ENCODE assay signal across 8 cellular contexts in genomic region chr16:30948087-30948955, GRCh38. TPM values are rescaled to one million over a fixed set of nuclear protein-coding genes. Genes with fewer than 3 reads are reported as not detected.
A peak's percentile ranks its signal among the peaks of the same experiment; 100 is the strongest.
DNase-seq lines count a peak whose midpoint lies in the region; ATAC-seq lines count a peak whose summit lies in the region.

No MANE protein-coding gene starts in this region.

- DNase-seq in SIG-M5 treated with dmso at 0.1 percent for 504 hours (lab: John Stamatoyannopoulos, UW; ENCODE audit: unreplicated experiment), result peak; percentile 56
- no peak for DNase-seq in SIG-M5 (lab: John Stamatoyannopoulos, UW)
- peak; percentile 96 for DNase-seq in RPMI7951 (ENCODE audit: low read depth)
- peak; percentile 96 for DNase-seq in dedifferentiated amniotic fluid mesenchymal stem cell (ENCODE audit: extremely low spot score)
- DNase-seq in kidney tubule cell (ENCODE audit: low spot score), result peak; percentile 94
- DNase-seq in smooth muscle cell of the brain vasculature (ENCODE audit: low read depth, low spot score), result peak; percentile 93
- no peak for DNase-seq in stimulated activated CD4-positive, alpha-beta T cell treated with anti-CD3 and anti-CD28 coated beads, Interleukin-1b, Interleukin-23, amount 100 ng/mL, for 48 hours

- peak; percentile 12 for ATAC-seq in HG03159 (IDR thresholded peaks at IDR 0.05; ENCODE audit: unreplicated experiment)

RNA-seq across cellular contexts. Expression of gene ORAI3, which starts 0.5 kb away (rescaled TPM):
- total RNA-seq in RPMI7951 (2014; rRNA removed; shearing (Covaris generic)), result 28.5 and 41.6 TPM in 2 replicates

RNA-seq across cellular contexts. Expression of gene SETD1A, which starts 9.2 kb away (rescaled TPM):
- total RNA-seq in RPMI7951 (2014; rRNA removed; shearing (Covaris generic)), result 1.1 and 1.2 TPM in 2 replicates

RNA-seq across cellular contexts. Expression of gene FBXL19, which starts 24.9 kb away (rescaled TPM):
- total RNA-seq in RPMI7951 (2014; rRNA removed; shearing (Covaris generic)), result 3.7 and 8.1 TPM in 2 replicates

RNA-seq across cellular contexts. Expression of gene HSD3B7, which starts 36.7 kb away (rescaled TPM):
- total RNA-seq in RPMI7951 (2014; rRNA removed; shearing (Covaris generic)), result 10.9 and 16.3 TPM in 2 replicates

RNA-seq across cellular contexts. Expression of gene CTF1, which starts 51.9 kb away (rescaled TPM):
- total RNA-seq in RPMI7951 (2014; rRNA removed; shearing (Covaris generic)), result 0.24 and 0.39 TPM in 2 replicates

Comparison
In these comparisons a context has a peak if more than half of its experiments do, and no peak if none do; other contexts are left out.
1. DNase-seq: peak in SIG-M5 treated with dmso at 0.1 percent for 504 hours (single experiment), RPMI7951 (single experiment), dedifferentiated amniotic fluid mesenchymal stem cell (single experiment), kidney tubule cell (single experiment) and smooth muscle cell of the brain vasculature (single experiment); none in SIG-M5 (single experiment) and stimulated activated CD4-positive, alpha-beta T cell treated with anti-CD3 and anti-CD28 coated beads, Interleukin-1b, Interleukin-23, amount 100 ng/mL, for 48 hours (single experiment).